15 cellular contexts compared by ENCODE assay signal in genomic region chr2:28598484-28598883, GRCh38.
"Had no signal": no experiment of that assay in that cellular context is flagged by ENCODE, and none has a peak within 500 bp of the region (broad histone marks: within the 10 kb centered on the region; RNA-seq: fewer than 3 reads in every experiment).

No MANE protein-coding gene starts in this region.

- H3K36me3 Mint-ChIP-seq: naive B cell, neural progenitor cell had no signal

- H3K4me1 ChIP-seq: neural progenitor cell had no signal

- H3K9me3 Mint-ChIP-seq: dendritic cell treated with granulocyte-macrophage colony-stimulating factor and Interleukin-4, amounts not matched to agents 40 ng/mL and 50 ng/mL, for 4 days; effector memory CD8-positive, alpha-beta T cell; neural progenitor cell had no signal

- H3K4me3 ChIP-seq: neural progenitor cell, sigmoid colon, upper lobe of left lung had no signal

- H3K27ac Mint-ChIP-seq: neural progenitor cell had no signal

- DNase-seq: activated CD4-positive, alpha-beta T cell treated with anti-CD3 and anti-CD28 coated beads, Interleukin-2, amount 50 U/mL, for 1 hour; activated naive CD4-positive, alpha-beta T cell treated with anti-CD3 and anti-CD28 coated beads, Interleukin-2, amount 50 U/mL, for 16 hours; central memory CD4-positive, alpha-beta T cell; effector memory CD8-positive, alpha-beta T cell; foreskin melanocyte; mammary epithelial cell; naive B cell; sigmoid colon; stimulated activated CD4-positive, alpha-beta T cell treated with anti-CD3 and anti-CD28 coated beads, Interleukin-4, amount 100 ng/mL, for 1 hour; stimulated activated naive CD4-positive, alpha-beta T cell; T1000; upper lobe of left lung had no signal

- H3K27ac ChIP-seq: neural progenitor cell, upper lobe of left lung had no signal

- H3K27me3 ChIP-seq: neural progenitor cell, sigmoid colon, upper lobe of left lung had no signal

- H3K36me3 ChIP-seq: neural progenitor cell, sigmoid colon, upper lobe of left lung had no signal

- H3K9me3 ChIP-seq: sigmoid colon, upper lobe of left lung had no signal

- ATAC-seq: activated CD4-positive, CD25-positive, alpha-beta regulatory T cell treated with anti-CD3 and anti-CD28 coated beads, Interleukin-2, amount 50 U/mL, for 24 hours; effector memory CD8-positive, alpha-beta T cell had no signal

- H3K27me3 Mint-ChIP-seq: dendritic cell treated with granulocyte-macrophage colony-stimulating factor and Interleukin-4, amounts not matched to agents 40 ng/mL and 50 ng/mL, for 4 days; effector memory CD8-positive, alpha-beta T cell; naive B cell had no signal

- H3K4me3 Mint-ChIP-seq: dendritic cell treated with granulocyte-macrophage colony-stimulating factor and Interleukin-4, amounts not matched to agents 40 ng/mL and 50 ng/mL, for 4 days; effector memory CD8-positive, alpha-beta T cell; naive B cell; neural progenitor cell had no signal
